ENCODE assay signal across 12 cellular contexts in the genomic region with DNA sequence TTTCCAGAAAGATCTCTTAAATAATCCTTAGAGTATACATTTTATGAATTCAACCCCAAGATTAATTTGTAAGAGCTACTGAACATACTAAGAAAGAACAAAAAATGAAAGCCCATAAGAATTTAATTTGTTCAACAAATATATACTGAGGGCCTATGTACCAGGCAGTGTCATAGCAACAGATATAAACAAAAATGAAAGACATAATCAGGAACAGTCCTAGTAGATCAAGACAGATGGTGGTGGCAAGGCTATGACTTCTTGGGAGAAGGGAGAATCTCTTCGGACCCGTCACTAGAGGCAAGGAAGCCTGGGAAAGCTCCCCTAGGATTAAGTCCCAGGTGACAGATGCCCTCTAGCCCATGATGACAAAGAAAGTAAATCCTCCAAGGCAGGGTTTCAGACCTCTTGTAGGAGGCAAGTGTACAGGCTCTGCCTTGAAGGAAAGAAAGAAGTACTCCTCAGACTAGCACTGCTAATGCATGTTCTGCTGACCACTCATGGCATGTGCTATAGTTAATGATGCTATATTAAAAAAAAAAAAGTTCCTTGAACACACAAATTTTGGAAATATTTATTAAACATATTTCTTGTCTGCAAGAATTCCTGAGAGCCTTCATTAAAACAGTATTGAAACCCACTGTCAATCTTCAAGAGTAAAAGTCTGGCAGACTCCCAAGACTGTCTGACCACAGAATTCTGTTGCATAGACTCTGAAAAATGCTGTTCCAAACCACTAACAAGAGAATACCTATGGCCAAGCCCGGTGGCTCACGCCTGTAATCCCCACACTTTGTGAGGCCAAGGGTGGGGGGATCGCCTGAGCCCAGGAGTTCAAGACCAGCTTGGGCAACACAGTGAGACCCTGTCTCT. TPM values are rescaled to one million over a fixed set of nuclear protein-coding genes. Genes with fewer than 3 reads are reported as not detected.
DNase-seq lines count a peak whose midpoint lies in the region; ATAC-seq and TF ChIP-seq lines count a peak whose summit lies in the region.
"Had no signal": no experiment of that assay in that cellular context is flagged by ENCODE, and none has a peak within 500 bp of the region (broad histone marks: within the 10 kb centered on the region; RNA-seq: fewer than 3 reads in every experiment).

No MANE protein-coding gene starts in this region.

- DNase-seq in activated T-cell treated with anti-CD3 and anti-CD28 coated beads, Interleukin-2, amount 50 U/mL, for 24 hours: no peak
- DNase-seq in activated T-cell treated with anti-CD3 and anti-CD28 coated beads, Interleukin-2, amount 50 U/mL, for 48 hours: no peak
- DNase-seq in PC-9 (peak; percentile 58 to 80), epithelial cell of esophagus (ENCODE audit: low read depth) (peak; percentile 78), upper lobe of right lung (no peak), gastrocnemius medialis (no peak), dermis blood vessel endothelial cell (no peak), NCI-H446 (lab: John Stamatoyannopoulos, UW) (no peak)
- DNase-seq: activated gamma-delta T cell treated with Interleukin-2 at 50 U/mL for 16 hours; NK-92 treated with Interleukin-12 subunit alpha and Interleukin-12 subunit beta, amount 100 ng/mL, for 24 hours; nucleus accumbens; thyroid gland had no signal

- peaks cover 5% of the 10 kb centered on the region; the same call in 1 of the 2 replicates for H4K20me1 ChIP-seq in PC-9 (ENCODE audit: insufficient read depth)

- peaks cover 48% of the 10 kb centered on the region for H3F3A ChIP-seq in PC-9 (ENCODE audit: insufficient read depth, low read depth)

- peaks cover 45% of the 10 kb centered on the region for H3K36me3 ChIP-seq in PC-9 (ENCODE audit: low read depth)
- peaks cover 70% of the 10 kb centered on the region for H3K36me3 ChIP-seq in upper lobe of right lung
- H3K36me3 ChIP-seq in gastrocnemius medialis: peaks cover 0 to 72% of the 10 kb centered on the region in 2 donors

- H3K4me1 Mint-ChIP-seq in activated T-cell treated with anti-CD3 and anti-CD28 coated beads, Interleukin-2, amount 50 U/mL, for 24 hours (ENCODE audit: low read depth): peaks cover 48% of the 10 kb centered on the region

- H3K4me3 ChIP-seq in PC-9 (no peak overlapping the region), epithelial cell of esophagus (ENCODE audit: low read length) (no peak overlapping the region), upper lobe of right lung (no peak overlapping the region), gastrocnemius medialis (no peak overlapping the region)
- H3K4me3 ChIP-seq: thyroid gland had no signal

- no peak for TF ChIP-seq POLR2A in gastrocnemius medialis (IDR thresholded peaks at IDR 0.05)

- peak overlapping the region; percentile 22; the same call in 1 of the 2 replicates for H3K27ac ChIP-seq in PC-9
- H3K27ac ChIP-seq in upper lobe of right lung: no peak overlapping the region
- no peak overlapping the region for H3K27ac ChIP-seq in gastrocnemius medialis
- H3K27ac ChIP-seq: thyroid gland had no signal

- H3K27me3 ChIP-seq in PC-9 (ENCODE audit: insufficient read depth, low read depth): no peaks in the 10 kb centered on the region
- H3K27me3 ChIP-seq in upper lobe of right lung: no peaks in the 10 kb centered on the region
- H3K27me3 ChIP-seq in gastrocnemius medialis: no peaks in the 10 kb centered on the region
- H3K27me3 ChIP-seq: thyroid gland had no signal

- peaks cover 3% of the 10 kb centered on the region; the same call in 1 of the 2 replicates for H3K79me2 ChIP-seq in PC-9 (ENCODE audit: low read depth)

- H3K4me2 ChIP-seq in PC-9: no peak overlapping the region

- H3K9me2 ChIP-seq in PC-9 (ENCODE audit: insufficient read depth): no peaks in the 10 kb centered on the region; the same call in 1 of the 2 replicates

- TF ChIP-seq CTCF in PC-9 (conservative IDR thresholded peaks at IDR 0.05) (no peak), epithelial cell of esophagus (IDR thresholded peaks at IDR 0.05; ENCODE audit: insufficient read depth, low read depth, low read length, missing control alignments) (no peak), upper lobe of right lung (IDR thresholded peaks at IDR 0.05) (no peak), gastrocnemius medialis (IDR thresholded peaks at IDR 0.05 in 4 of 5, conservative IDR thresholded peaks at IDR 0.05 in 1 of 5) (no peak)

- ATAC-seq in upper lobe of right lung: peak; percentile 20
- ATAC-seq in gastrocnemius medialis: no peak

- H3K4me3 Mint-ChIP-seq in activated T-cell treated with anti-CD3 and anti-CD28 coated beads, Interleukin-2, amount 50 U/mL, for 24 hours: no peak overlapping the region

- in situ Hi-C loops in gastrocnemius medialis (cut with MboI; ENCODE audit: low sequenced_read_pairs in 4 of 4): loop anchor here (25.0 kb wide), 3 partner anchors 196 to 546 kb away; a partner anchor contains a TSS

- peaks cover 98% of the 10 kb centered on the region for H3K36me3 Mint-ChIP-seq in activated T-cell treated with anti-CD3 and anti-CD28 coated beads, Interleukin-2, amount 50 U/mL, for 24 hours (ENCODE audit: low read depth)

- H3K27me3 Mint-ChIP-seq in activated T-cell treated with anti-CD3 and anti-CD28 coated beads, Interleukin-2, amount 50 U/mL, for 24 hours: no peaks in the 10 kb centered on the region

- H3K9me3 Mint-ChIP-seq in activated T-cell treated with anti-CD3 and anti-CD28 coated beads, Interleukin-2, amount 50 U/mL, for 24 hours: no peaks in the 10 kb centered on the region

- H3K27ac Mint-ChIP-seq in activated T-cell treated with anti-CD3 and anti-CD28 coated beads, Interleukin-2, amount 50 U/mL, for 24 hours: peak overlapping the region; percentile 22

- H3K9me3 ChIP-seq in PC-9 (ENCODE audit: insufficient read depth, low read depth) (no peaks in the 10 kb centered on the region), upper lobe of right lung (no peaks in the 10 kb centered on the region), gastrocnemius medialis (no peaks in the 10 kb centered on the region)
- H3K9me3 ChIP-seq: thyroid gland had no signal

- H3K4me1 ChIP-seq in PC-9 (replicated peaks; ENCODE audit: insufficient read depth) (peaks cover 41% of the 10 kb centered on the region), upper lobe of right lung (no peaks in the 10 kb centered on the region), gastrocnemius medialis (no peaks in the 10 kb centered on the region)
- H3K4me1 ChIP-seq: thyroid gland had no signal

- no TSS peak for BruUV-seq in PC-9 (replicated peaks; lab: Mats Ljungman, UMichigan)

- intact Hi-C loops in PC-9 (cut with micrococcal nuclease; ENCODE audit: unreplicated experiment): loop anchor here (5.0 kb wide), 1 partner anchor 76 kb away; no protein-coding TSS in a partner anchor
- intact Hi-C loops in upper lobe of right lung (cut with DNase I): no loop called here
- intact Hi-C loops in gastrocnemius medialis (cut with DNase I; ENCODE audit: low total_unique reads): no loop called here

- POLR2A ChIA-PET in PC-9 (lab: Charles Lee; ENCODE audit: unreplicated experiment): interaction anchor here (0.6 kb wide), 1 partner anchor 177 kb away, joined by 4 read pairs; no protein-coding TSS in a partner anchor

- H2AFZ ChIP-seq in PC-9: no peak overlapping the region

- CTCF ChIA-PET in PC-9 (lab: Charles Lee): no interaction called here

RNA-seq across cellular contexts. Expression of a gene that starts 31.5 kb away (rescaled TPM):
- total RNA-seq in PC-9 (2021): 19.6 and 26.0 TPM in 2 replicates
- 19.9 TPM for total RNA-seq in upper lobe of right lung
- total RNA-seq in gastrocnemius medialis: 10 to 100 TPM; 22.6 to 44.6 (median 29.5) TPM
- total RNA-seq in dermis blood vessel endothelial cell: 26.7 and 38.2 TPM in 2 replicates

Comparison
In these comparisons a context has a peak if more than half of its experiments do, and no peak if none do; other contexts are left out.
1. DNase-seq: peak in PC-9 (2 of 2) and epithelial cell of esophagus (single experiment); none in activated T-cell treated with anti-CD3 and anti-CD28 coated beads, Interleukin-2, amount 50 U/mL, for 24 hours (single experiment), activated T-cell treated with anti-CD3 and anti-CD28 coated beads, Interleukin-2, amount 50 U/mL, for 48 hours (0 of 2), upper lobe of right lung (single experiment), gastrocnemius medialis (0 of 2), dermis blood vessel endothelial cell (single experiment) and NCI-H446 (0 of 2).